Comparison of ENCODE assay signal across 8 cellular contexts in the genomic region with DNA sequence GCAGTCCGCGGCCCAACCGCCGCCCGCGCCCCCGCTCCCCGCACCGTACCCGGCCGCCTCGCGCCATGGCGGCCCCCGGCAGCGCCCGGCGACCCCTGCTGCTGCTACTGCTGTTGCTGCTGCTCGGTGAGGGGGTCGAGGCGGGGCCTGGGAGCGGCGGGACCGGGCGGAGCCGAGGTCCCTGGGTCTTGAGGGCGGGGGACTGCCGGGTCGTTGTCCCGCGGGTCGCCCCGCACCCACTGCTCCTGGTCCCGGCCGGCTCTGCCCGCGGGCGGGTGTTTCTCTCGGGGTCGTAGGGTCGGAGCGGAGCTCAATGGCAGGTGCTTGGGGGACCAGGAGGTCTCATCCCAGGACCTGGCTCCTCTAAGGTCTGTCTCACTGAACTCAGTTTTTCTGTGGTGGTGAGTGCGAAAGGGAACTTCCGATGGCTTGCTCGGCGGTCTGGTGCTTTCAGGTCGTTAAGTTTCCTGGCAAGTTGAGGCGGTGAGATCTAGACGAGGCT. TPM values are rescaled to one million over a fixed set of nuclear protein-coding genes. Genes with fewer than 3 reads are reported as not detected.
DNase-seq lines count a peak whose midpoint lies in the region; ATAC-seq, FAIRE-seq and TF ChIP-seq lines count a peak whose summit lies in the region.

No MANE protein-coding gene starts in this region.

- H3K36me3 Mint-ChIP-seq in activated CD4-positive, alpha-beta T cell treated with anti-CD3 and anti-CD28 coated beads for 36 hours (ENCODE audit: low read depth), result peaks cover 4% of the 10 kb centered on the region
- H3K36me3 Mint-ChIP-seq in nephron (ENCODE audit: low read depth), result no peaks in the 10 kb centered on the region

- peaks cover 0 to 3% (median 0%) of the 10 kb centered on the region in 5 donors for H3K36me3 ChIP-seq in subcutaneous abdominal adipose tissue (ENCODE audit: control insufficient read depth in 5 of 5, insufficient read depth in 5 of 5, low read length in 5 of 5)

- CTCF ChIA-PET in activated CD4-positive, alpha-beta T cell treated with anti-CD3 and anti-CD28 coated beads for 36 hours (lab: Charles Lee), result no interaction called here

- FAIRE-seq in GM19239 (lab: Jason Lieb, UNC), result no peak

- peak overlapping the region; percentile 86 for H3K27ac Mint-ChIP-seq in activated CD4-positive, alpha-beta T cell treated with anti-CD3 and anti-CD28 coated beads for 36 hours
- H3K27ac Mint-ChIP-seq in nephron, result peak overlapping the region; percentile 21 to 87 (median 79)

- H3K4me3 Mint-ChIP-seq in activated CD4-positive, alpha-beta T cell treated with anti-CD3 and anti-CD28 coated beads for 36 hours, result peak overlapping the region; percentile 89
- peak overlapping the region; percentile 93 to 99 (median 98) for H3K4me3 Mint-ChIP-seq in nephron

- H3K4me1 Mint-ChIP-seq in activated CD4-positive, alpha-beta T cell treated with anti-CD3 and anti-CD28 coated beads for 36 hours, result peaks cover 26% of the 10 kb centered on the region
- H3K4me1 Mint-ChIP-seq in nephron, result peaks cover 32% of the 10 kb centered on the region

- H3K9ac ChIP-seq in subcutaneous abdominal adipose tissue (ENCODE audit: low read length in 5 of 5), result peak overlapping the region; percentile 89 to 99 (median 93)

- peak overlapping the region; percentile 71 to 99 (median 95) for H3K4me3 ChIP-seq in dorsolateral prefrontal cortex
- peak overlapping the region; percentile 78 to 92 (median 81) for H3K4me3 ChIP-seq in subcutaneous abdominal adipose tissue (ENCODE audit: low read depth in 1 of 5, low read length in 5 of 5)

- DNase-seq in AG20443 (ENCODE audit: low spot score), result peak; percentile 31
- peak; percentile 36 for DNase-seq in GM19239 (ENCODE audit: insufficient read length, low spot score)
- peak; percentile 68 for DNase-seq in activated CD4-positive, alpha-beta T cell treated with anti-CD3 and anti-CD28 coated beads for 36 hours
- peak in 3 of 10 donors; percentile 21 to 52 (median 45) for DNase-seq in dorsolateral prefrontal cortex
- DNase-seq in NCI-H1694 (lab: John Stamatoyannopoulos, UW), result no peak

- peak overlapping the region in 53 of 59 donors; percentile 11 to 98 (median 93) for H3K27ac ChIP-seq in dorsolateral prefrontal cortex
- H3K27ac ChIP-seq in subcutaneous abdominal adipose tissue (ENCODE audit: low read depth, low read length), result peak overlapping the region; percentile 92

- H3K27me3 Mint-ChIP-seq in activated CD4-positive, alpha-beta T cell treated with anti-CD3 and anti-CD28 coated beads for 36 hours, result peaks cover 5% of the 10 kb centered on the region
- H3K27me3 Mint-ChIP-seq in nephron (ENCODE audit: low read depth), result peaks cover 9% of the 10 kb centered on the region

- ATAC-seq in HG03432 (IDR thresholded peaks at IDR 0.05; ENCODE audit: unreplicated experiment), result peak; percentile 34
- ATAC-seq in activated CD4-positive, alpha-beta T cell treated with anti-CD3 and anti-CD28 coated beads for 36 hours, result peak; percentile 50

- no peaks in the 10 kb centered on the region for H3K9me3 Mint-ChIP-seq in activated CD4-positive, alpha-beta T cell treated with anti-CD3 and anti-CD28 coated beads for 36 hours (ENCODE audit: low read depth)
- no peaks in the 10 kb centered on the region for H3K9me3 Mint-ChIP-seq in nephron

- H3K27me3 ChIP-seq in dorsolateral prefrontal cortex (no peaks in the 10 kb centered on the region), subcutaneous abdominal adipose tissue (ENCODE audit: control insufficient read depth in 5 of 5, insufficient read depth in 4 of 5, low read length in 5 of 5) (no peaks in the 10 kb centered on the region)

- H3K9me3 ChIP-seq in subcutaneous abdominal adipose tissue (ENCODE audit: control insufficient read depth in 5 of 5, low read length in 5 of 5), result no peaks in the 10 kb centered on the region

- no peak for TF ChIP-seq CTCF in dorsolateral prefrontal cortex (IDR thresholded peaks at IDR 0.05 in 54 of 56, conservative IDR thresholded peaks at IDR 0.05 in 2 of 56; ENCODE audit: low read depth in 1 of 56, partially characterized antibody in 56 of 56)
- no peak for TF ChIP-seq CTCF in nephron (IDR thresholded peaks at IDR 0.05; ENCODE audit: unreplicated experiment in 3 of 3)

- intact Hi-C loops in activated CD4-positive, alpha-beta T cell treated with anti-CD3 and anti-CD28 coated beads for 36 hours (cut with DNase I, micrococcal nuclease), result loop anchor here (1.0 to 5.0 kb wide), 11 partner anchors 67 to 1017 kb away; a partner anchor contains a TSS
- intact Hi-C loops in dorsolateral prefrontal cortex (cut with DNase I), result loop anchor here (2.0 to 10.0 kb wide), 7 partner anchors 89 to 260 kb away; a partner anchor contains a TSS

- POLR2A ChIA-PET in activated CD4-positive, alpha-beta T cell treated with anti-CD3 and anti-CD28 coated beads for 36 hours (lab: Charles Lee), result no interaction called here

- peaks cover 4 to 34% (median 30%) of the 10 kb centered on the region in 5 donors for H3K4me1 ChIP-seq in subcutaneous abdominal adipose tissue (ENCODE audit: control insufficient read depth in 5 of 5, insufficient read depth in 5 of 5, low read length in 5 of 5)

RNA-seq across cellular contexts. Expression of a gene that starts 0.4 kb away (rescaled TPM):
- total RNA-seq in activated CD4-positive, alpha-beta T cell treated with anti-CD3 and anti-CD28 coated beads for 36 hours, result 10 to 100 TPM; 32.2 to 36.0 TPM
- 100 to 1,000 TPM in 115 of 120 experiments, 10 to 100 TPM in 5; 87.9 to 281 (median 130) TPM for total RNA-seq in dorsolateral prefrontal cortex
